1 cellular context compared by ENCODE assay signal in the genomic region with DNA sequence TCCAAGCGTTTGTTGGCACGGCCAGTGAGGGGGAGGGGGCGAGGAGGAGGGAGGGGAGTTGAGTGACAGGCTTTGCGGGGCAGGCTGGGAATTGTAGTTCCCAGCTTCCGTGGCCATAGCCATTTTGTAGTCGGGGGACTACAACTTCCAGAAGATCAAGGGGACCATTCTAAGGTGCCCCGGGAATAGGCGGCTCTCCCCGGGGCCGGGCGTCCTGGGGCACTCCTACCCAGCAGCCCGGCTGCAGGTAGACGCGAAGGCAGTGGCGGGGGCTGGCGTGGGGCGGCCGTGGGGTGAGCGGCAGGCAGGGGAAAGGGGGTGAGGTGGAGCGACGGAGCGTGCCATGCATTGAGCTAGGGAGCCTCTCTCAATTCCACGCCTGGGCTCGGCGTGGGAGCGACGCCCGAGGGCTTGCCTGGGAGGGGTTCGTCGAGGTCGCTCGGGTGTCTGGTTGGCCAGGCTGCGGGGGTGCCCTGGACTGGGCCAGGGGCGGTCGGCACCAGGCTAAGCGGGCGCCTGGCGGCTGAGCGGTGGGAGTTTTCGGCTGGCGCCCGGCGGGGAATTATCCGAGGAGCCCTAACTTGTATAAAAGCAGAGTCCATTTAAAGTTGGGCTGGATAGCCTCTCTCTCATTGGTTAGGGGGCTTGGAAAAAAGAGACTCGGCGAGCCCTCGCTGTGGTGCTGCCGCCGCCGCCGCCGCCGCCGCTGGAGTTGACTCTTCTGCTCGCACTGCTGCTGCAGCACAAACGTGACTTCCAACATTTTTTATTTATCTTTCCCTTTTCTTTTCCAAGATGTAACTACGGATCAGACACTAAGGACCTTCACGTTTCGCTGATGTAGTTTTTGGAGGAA.
TF ChIP-seq lines count a peak whose summit lies in the region.

A gene (plus strand): TSS at position 709 of the 856 bp plus-strand sequence. CDS start 471 bp downstream, outside the sequence.

TF ChIP-seq in K562, 482 proteins besides CTCF, POLR2A, EP300 and RAD21 (continued from another document and continues in another):
- TF ChIP-seq, protein P1, sequence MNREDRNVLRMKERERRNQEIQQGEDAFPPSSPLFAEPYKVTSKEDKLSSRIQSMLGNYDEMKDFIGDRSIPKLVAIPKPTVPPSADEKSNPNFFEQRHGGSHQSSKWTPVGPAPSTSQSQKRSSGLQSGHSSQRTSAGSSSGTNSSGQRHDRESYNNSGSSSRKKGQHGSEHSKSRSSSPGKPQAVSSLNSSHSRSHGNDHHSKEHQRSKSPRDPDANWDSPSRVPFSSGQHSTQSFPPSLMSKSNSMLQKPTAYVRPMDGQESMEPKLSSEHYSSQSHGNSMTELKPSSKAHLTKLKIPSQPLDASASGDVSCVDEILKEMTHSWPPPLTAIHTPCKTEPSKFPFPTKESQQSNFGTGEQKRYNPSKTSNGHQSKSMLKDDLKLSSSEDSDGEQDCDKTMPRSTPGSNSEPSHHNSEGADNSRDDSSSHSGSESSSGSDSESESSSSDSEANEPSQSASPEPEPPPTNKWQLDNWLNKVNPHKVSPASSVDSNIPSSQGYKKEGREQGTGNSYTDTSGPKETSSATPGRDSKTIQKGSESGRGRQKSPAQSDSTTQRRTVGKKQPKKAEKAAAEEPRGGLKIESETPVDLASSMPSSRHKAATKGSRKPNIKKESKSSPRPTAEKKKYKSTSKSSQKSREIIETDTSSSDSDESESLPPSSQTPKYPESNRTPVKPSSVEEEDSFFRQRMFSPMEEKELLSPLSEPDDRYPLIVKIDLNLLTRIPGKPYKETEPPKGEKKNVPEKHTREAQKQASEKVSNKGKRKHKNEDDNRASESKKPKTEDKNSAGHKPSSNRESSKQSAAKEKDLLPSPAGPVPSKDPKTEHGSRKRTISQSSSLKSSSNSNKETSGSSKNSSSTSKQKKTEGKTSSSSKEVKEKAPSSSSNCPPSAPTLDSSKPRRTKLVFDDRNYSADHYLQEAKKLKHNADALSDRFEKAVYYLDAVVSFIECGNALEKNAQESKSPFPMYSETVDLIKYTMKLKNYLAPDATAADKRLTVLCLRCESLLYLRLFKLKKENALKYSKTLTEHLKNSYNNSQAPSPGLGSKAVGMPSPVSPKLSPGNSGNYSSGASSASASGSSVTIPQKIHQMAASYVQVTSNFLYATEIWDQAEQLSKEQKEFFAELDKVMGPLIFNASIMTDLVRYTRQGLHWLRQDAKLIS (CRISPR knock-in tag; IDR thresholded peaks at IDR 0.05): peak; percentile 29; the same call in 1 of the 2 replicates
- TF ChIP-seq HCFC1 (IDR thresholded peaks at IDR 0.05; ENCODE audit: low read depth, low read length) (peak; percentile 97), BHLHE40 (IDR thresholded peaks at IDR 0.05; ENCODE audit: low read length) (peak; percentile 64), CEBPG (CRISPR knock-in tag; IDR thresholded peaks at IDR 0.05) (no peak), CEBPG (tag; conservative IDR thresholded peaks at IDR 0.05 in 1 of 2, IDR thresholded peaks at IDR 0.05 in 1 of 2) (no peak), ZNF143 (CRISPR knock-in tag; IDR thresholded peaks at IDR 0.05) (peak; percentile 92), FOXK1 (CRISPR knock-in tag; IDR thresholded peaks at IDR 0.05; ENCODE audit: borderline replicate concordance) (no peak), TEAD4 (IDR thresholded peaks at IDR 0.05; ENCODE audit: low read length) (0 out of 2 replicates have a peak, but pooled peaks have one; percentile 7), TEAD4 (CRISPR knock-in tag; IDR thresholded peaks at IDR 0.05; ENCODE audit: borderline replicate concordance) (no peak), BRD4 (IDR thresholded peaks at IDR 0.05) (no peak), ZNF23 (CRISPR knock-in tag; IDR thresholded peaks at IDR 0.05) (no peak), ZC3H11A (IDR thresholded peaks at IDR 0.05; ENCODE audit: low read depth, low read length) (no peak), ETS2 (tag; IDR thresholded peaks at IDR 0.05; ENCODE audit: borderline replicate concordance, poor library complexity, severe bottlenecking) (no peak), HLTF (IDR thresholded peaks at IDR 0.05) (0 out of 2 replicates have a peak, but pooled peaks have one; percentile 36), JUND (IDR thresholded peaks at IDR 0.05; ENCODE audit: borderline replicate concordance, low read depth, low read length) (peak; percentile 55), JUND (tag; IDR thresholded peaks at IDR 0.05; ENCODE audit: borderline replicate concordance, low read depth, low read length) (no peak; the same call in 2 of the 3 replicates), NR2C2 (CRISPR knock-in tag; IDR thresholded peaks at IDR 0.05) (no peak), NR2C2 (tag; IDR thresholded peaks at IDR 0.05) (peak; percentile 75; the same call in 1 of the 2 replicates), KDM4B (IDR thresholded peaks at IDR 0.05; ENCODE audit: borderline replicate concordance in 2 of 2, low read depth in 1 of 2) (0 out of 4 replicates have a peak, but pooled peaks of 1 of the 2 experiments have one; percentile 67), EGR1 (conservative IDR thresholded peaks at IDR 0.05) (peak; percentile 62), ZNF444 (CRISPR knock-in tag; IDR thresholded peaks at IDR 0.05) (peak; percentile 100), TRIM24 (IDR thresholded peaks at IDR 0.05) (0 out of 4 replicates have a peak, but pooled peaks of 1 of the 2 experiments have one; percentile 12), ZNF408 (CRISPR knock-in tag; IDR thresholded peaks at IDR 0.05; ENCODE audit: low read depth) (no peak), ZFP30 (CRISPR knock-in tag; IDR thresholded peaks at IDR 0.05; ENCODE audit: borderline replicate concordance) (no peak), MAFG (tag; conservative IDR thresholded peaks at IDR 0.05) (no peak), EP400 (IDR thresholded peaks at IDR 0.05) (peak; percentile 88), SMARCA4 (IDR thresholded peaks at IDR 0.05) (no peak), CHD4 (IDR thresholded peaks at IDR 0.05; ENCODE audit: insufficient read depth, insufficient replicate concordance, low read depth, low read length, poor library complexity, severe bottlenecking) (peak; percentile 92), RCOR1 (IDR thresholded peaks at IDR 0.05; ENCODE audit: borderline replicate concordance in 1 of 2, low read depth in 2 of 2, low read length in 2 of 2) (peak in 1 of 2 experiments; percentile 8; a peak in 1 of 4 replicates), L3MBTL2 (IDR thresholded peaks at IDR 0.05) (peak; percentile 66), ILK (tag; IDR thresholded peaks at IDR 0.05; ENCODE audit: borderline replicate concordance, low read depth) (no peak), NCOA4 (IDR thresholded peaks at IDR 0.05; ENCODE audit: partially characterized antibody) (no peak), ZNF644 (tag; IDR thresholded peaks at IDR 0.05; ENCODE audit: low read depth) (0 out of 2 replicates have a peak, but pooled peaks have one; percentile 31), MCM2 (IDR thresholded peaks at IDR 0.05; ENCODE audit: low read depth) (no peak), U2AF1 (optimal IDR thresholded peaks at IDR 0.05; ENCODE audit: low read depth, low read length) (peak; percentile 22), ZNF239 (CRISPR knock-in tag; IDR thresholded peaks at IDR 0.05) (no peak), ZNF140 (CRISPR knock-in tag; IDR thresholded peaks at IDR 0.05) (no peak)
- TF ChIP-seq, protein P2, sequence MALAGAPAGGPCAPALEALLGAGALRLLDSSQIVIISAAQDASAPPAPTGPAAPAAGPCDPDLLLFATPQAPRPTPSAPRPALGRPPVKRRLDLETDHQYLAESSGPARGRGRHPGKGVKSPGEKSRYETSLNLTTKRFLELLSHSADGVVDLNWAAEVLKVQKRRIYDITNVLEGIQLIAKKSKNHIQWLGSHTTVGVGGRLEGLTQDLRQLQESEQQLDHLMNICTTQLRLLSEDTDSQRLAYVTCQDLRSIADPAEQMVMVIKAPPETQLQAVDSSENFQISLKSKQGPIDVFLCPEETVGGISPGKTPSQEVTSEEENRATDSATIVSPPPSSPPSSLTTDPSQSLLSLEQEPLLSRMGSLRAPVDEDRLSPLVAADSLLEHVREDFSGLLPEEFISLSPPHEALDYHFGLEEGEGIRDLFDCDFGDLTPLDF (CRISPR knock-in tag; IDR thresholded peaks at IDR 0.05): no peak
- TF ChIP-seq, protein P3, sequence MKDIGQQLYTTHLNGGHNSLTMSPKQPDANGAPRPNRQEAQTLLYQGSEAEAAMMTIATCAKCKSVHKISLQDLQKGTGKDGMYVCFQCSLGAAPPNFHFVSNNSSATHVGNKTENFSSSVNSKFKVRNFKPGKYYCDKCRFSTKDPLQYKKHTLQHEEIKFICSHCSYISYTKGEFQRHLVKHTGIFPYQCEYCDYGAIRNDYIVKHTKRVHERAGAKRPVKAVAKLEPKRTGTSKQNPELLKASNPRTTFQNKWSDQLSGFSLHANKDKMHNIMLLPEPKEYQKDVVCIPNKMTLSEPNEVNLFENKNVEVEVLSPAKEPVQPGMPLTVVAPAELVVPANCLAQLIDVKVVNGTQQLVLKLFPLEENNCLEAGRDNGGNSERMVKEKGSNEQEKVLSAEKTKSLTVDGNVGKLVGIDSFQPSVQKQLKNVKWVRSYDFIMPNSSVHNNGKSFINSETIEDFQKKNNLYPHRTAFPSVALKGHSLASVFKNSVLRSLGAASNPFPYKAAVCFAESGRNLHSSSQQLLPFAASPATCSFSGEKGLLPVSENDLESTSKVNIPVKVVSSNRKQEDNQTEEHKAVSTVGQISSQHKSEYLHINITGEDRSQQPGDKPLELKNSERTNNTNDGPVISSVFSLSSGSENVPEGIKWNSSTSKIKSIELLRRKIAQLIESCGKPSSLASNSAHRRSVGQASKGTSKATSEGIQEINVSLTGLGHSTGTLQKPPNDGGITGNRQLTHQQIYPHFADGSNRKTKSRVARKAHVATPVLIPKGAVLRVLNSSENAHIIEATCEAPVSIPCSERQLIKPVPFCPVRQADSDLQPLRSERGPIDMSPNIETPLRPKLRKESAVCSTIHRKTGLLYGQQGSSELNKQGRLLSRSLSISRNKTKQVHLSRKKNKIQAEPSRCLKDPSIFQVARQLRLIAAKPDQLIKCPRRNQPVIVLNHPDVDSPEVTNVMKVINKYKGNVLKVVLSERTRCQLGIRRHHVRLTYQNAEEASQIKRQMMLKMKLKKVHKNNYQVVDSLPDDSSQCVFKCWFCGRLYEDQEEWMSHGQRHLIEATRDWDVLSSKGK (CRISPR knock-in tag; IDR thresholded peaks at IDR 0.05): no peak
- TF ChIP-seq, protein P4, sequence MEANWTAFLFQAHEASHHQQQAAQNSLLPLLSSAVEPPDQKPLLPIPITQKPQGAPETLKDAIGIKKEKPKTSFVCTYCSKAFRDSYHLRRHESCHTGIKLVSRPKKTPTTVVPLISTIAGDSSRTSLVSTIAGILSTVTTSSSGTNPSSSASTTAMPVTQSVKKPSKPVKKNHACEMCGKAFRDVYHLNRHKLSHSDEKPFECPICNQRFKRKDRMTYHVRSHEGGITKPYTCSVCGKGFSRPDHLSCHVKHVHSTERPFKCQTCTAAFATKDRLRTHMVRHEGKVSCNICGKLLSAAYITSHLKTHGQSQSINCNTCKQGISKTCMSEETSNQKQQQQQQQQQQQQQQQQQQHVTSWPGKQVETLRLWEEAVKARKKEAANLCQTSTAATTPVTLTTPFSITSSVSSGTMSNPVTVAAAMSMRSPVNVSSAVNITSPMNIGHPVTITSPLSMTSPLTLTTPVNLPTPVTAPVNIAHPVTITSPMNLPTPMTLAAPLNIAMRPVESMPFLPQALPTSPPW (CRISPR knock-in tag; IDR thresholded peaks at IDR 0.05): peak; percentile 88
- TF ChIP-seq, protein P5, sequence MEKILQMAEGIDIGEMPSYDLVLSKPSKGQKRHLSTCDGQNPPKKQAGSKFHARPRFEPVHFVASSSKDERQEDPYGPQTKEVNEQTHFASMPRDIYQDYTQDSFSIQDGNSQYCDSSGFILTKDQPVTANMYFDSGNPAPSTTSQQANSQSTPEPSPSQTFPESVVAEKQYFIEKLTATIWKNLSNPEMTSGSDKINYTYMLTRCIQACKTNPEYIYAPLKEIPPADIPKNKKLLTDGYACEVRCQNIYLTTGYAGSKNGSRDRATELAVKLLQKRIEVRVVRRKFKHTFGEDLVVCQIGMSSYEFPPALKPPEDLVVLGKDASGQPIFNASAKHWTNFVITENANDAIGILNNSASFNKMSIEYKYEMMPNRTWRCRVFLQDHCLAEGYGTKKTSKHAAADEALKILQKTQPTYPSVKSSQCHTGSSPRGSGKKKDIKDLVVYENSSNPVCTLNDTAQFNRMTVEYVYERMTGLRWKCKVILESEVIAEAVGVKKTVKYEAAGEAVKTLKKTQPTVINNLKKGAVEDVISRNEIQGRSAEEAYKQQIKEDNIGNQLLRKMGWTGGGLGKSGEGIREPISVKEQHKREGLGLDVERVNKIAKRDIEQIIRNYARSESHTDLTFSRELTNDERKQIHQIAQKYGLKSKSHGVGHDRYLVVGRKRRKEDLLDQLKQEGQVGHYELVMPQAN (IDR thresholded peaks at IDR 0.05; ENCODE audit: borderline replicate concordance): peak; percentile 58
- TF ChIP-seq, protein P6, sequence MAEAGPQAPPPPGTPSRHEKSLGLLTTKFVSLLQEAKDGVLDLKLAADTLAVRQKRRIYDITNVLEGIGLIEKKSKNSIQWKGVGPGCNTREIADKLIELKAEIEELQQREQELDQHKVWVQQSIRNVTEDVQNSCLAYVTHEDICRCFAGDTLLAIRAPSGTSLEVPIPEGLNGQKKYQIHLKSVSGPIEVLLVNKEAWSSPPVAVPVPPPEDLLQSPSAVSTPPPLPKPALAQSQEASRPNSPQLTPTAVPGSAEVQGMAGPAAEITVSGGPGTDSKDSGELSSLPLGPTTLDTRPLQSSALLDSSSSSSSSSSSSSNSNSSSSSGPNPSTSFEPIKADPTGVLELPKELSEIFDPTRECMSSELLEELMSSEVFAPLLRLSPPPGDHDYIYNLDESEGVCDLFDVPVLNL (CRISPR knock-in tag; IDR thresholded peaks at IDR 0.05; ENCODE audit: low read depth): no peak
- TF ChIP-seq, protein P7, sequence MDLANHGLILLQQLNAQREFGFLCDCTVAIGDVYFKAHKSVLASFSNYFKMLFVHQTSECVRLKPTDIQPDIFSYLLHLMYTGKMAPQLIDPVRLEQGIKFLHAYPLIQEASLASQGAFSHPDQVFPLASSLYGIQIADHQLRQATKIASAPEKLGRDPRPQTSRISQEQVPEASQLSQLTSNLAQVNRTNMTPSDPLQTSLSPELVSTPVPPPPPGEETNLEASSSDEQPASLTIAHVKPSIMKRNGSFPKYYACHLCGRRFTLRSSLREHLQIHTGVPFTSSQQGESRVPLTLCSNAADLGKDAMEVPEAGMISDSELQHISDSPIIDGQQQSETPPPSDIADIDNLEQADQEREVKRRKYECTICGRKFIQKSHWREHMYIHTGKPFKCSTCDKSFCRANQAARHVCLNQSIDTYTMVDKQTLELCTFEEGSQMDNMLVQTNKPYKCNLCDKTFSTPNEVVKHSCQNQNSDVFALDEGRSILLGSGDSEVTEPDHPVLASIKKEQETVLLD (IDR thresholded peaks at IDR 0.05): no peak
- TF ChIP-seq, protein P8, sequence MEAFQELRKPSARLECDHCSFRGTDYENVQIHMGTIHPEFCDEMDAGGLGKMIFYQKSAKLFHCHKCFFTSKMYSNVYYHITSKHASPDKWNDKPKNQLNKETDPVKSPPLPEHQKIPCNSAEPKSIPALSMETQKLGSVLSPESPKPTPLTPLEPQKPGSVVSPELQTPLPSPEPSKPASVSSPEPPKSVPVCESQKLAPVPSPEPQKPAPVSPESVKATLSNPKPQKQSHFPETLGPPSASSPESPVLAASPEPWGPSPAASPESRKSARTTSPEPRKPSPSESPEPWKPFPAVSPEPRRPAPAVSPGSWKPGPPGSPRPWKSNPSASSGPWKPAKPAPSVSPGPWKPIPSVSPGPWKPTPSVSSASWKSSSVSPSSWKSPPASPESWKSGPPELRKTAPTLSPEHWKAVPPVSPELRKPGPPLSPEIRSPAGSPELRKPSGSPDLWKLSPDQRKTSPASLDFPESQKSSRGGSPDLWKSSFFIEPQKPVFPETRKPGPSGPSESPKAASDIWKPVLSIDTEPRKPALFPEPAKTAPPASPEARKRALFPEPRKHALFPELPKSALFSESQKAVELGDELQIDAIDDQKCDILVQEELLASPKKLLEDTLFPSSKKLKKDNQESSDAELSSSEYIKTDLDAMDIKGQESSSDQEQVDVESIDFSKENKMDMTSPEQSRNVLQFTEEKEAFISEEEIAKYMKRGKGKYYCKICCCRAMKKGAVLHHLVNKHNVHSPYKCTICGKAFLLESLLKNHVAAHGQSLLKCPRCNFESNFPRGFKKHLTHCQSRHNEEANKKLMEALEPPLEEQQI (IDR thresholded peaks at IDR 0.05): peak; percentile 89
